ENCODE assay signal across 8 cellular contexts in the genomic region with DNA sequence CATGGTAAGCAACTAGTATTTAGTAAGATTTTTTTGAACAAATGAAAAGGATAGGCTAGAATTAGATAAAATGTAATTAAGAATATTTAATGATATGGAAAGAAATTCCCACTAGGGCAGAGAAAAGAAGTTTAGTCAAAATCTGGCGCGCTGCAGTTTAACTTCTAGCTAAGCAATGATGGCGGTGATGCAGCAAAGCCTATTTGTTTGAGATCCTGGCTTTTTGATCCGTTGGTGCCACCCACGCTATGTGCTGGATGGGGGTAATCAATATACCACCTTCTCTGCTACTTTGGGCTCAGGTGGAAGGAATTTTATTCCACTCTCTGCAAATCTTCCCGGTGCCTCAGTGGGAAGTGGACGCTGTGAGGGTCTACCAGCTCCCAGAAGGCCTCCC. TPM values are rescaled to one million over a fixed set of nuclear protein-coding genes. Genes with fewer than 3 reads are reported as not detected.
DNase-seq lines count a peak whose midpoint lies in the region; ATAC-seq and TF ChIP-seq lines count a peak whose summit lies in the region.

No MANE protein-coding gene starts in this region.

- POLR2A ChIA-PET in AG04450 (lab: Yijun Ruan, JAX), result no interaction called here
- POLR2A ChIA-PET in naive thymus-derived CD8-positive, alpha-beta T cell (lab: Charles Lee), result no interaction called here

- peaks cover 2 to 16% (median 7%) of the 10 kb centered on the region in 4 donors for H3K4me1 Mint-ChIP-seq in naive thymus-derived CD8-positive, alpha-beta T cell

- ATAC-seq in naive thymus-derived CD8-positive, alpha-beta T cell, result no peak
- no peak for ATAC-seq in HG03108 (IDR thresholded peaks at IDR 0.05; ENCODE audit: unreplicated experiment)

- TF ChIP-seq CTCF in AG04450 (IDR thresholded peaks at IDR 0.05; ENCODE audit: low read depth, low read length) (no peak), HL-60 (IDR thresholded peaks at IDR 0.05; ENCODE audit: insufficient read depth, low read length) (no peak)

- CTCF ChIA-PET in AG04450 (lab: Charles Lee), result interaction anchor here (0.7 to 0.8 kb wide), 2 partner anchors 52 to 1965 kb away, joined by 3 read pairs; no protein-coding TSS in a partner anchor

- H3K27me3 Mint-ChIP-seq in naive thymus-derived CD8-positive, alpha-beta T cell, result peaks cover 30 to 68% (median 36%) of the 10 kb centered on the region in 5 donors

- DNase-seq in AG04450 (ENCODE audit: low read depth, low spot score) (no peak), HL-60 (ENCODE audit: low read depth in 1 of 2, low spot score in 1 of 2) (no peak), AML-193 (lab: John Stamatoyannopoulos, UW) (no peak), cerebellar nuclear complex (lab: John Stamatoyannopoulos, UW) (no peak), SIG-M5 (lab: John Stamatoyannopoulos, UW) (no peak)
- DNase-seq in naive thymus-derived CD8-positive, alpha-beta T cell, result no peak

- H3K4me3 Mint-ChIP-seq in naive thymus-derived CD8-positive, alpha-beta T cell, result peak overlapping the region in 8 of 10 donors; percentile 1 to 79 (median 28)

- H3K27ac Mint-ChIP-seq in naive thymus-derived CD8-positive, alpha-beta T cell, result no peak overlapping the region

- peaks cover 0 to 7% (median 2%) of the 10 kb centered on the region in 9 donors for H3K9me3 Mint-ChIP-seq in naive thymus-derived CD8-positive, alpha-beta T cell

- H3K9me3 ChIP-seq in AG04450 (ENCODE audit: control insufficient read depth, insufficient read depth, low read length), result no peaks in the 10 kb centered on the region; the same call in 1 of the 2 replicates

- H3K27ac ChIP-seq in AG04450 (ENCODE audit: low read depth, low read length) (no peak overlapping the region), HL-60 (replicated peaks) (no peak overlapping the region), cingulate gyrus (ENCODE audit: low read depth, low read length) (peak overlapping the region; percentile 88)

- no peaks in the 10 kb centered on the region for H3K27me3 ChIP-seq in AG04450 (ENCODE audit: control insufficient read depth, insufficient read depth, low read length)
- H3K27me3 ChIP-seq in HL-60 (ENCODE audit: insufficient read depth, poor library complexity, severe bottlenecking), result peaks cover 19% of the 10 kb centered on the region

- peaks cover 0 to 17% (median 2%) of the 10 kb centered on the region in 3 donors for H3K36me3 Mint-ChIP-seq in naive thymus-derived CD8-positive, alpha-beta T cell

- H3K4me3 ChIP-seq in AG04450 (ENCODE audit: low read depth, low read length) (peak overlapping the region; percentile 88), HL-60 (replicated peaks; ENCODE audit: insufficient read depth, low read length) (peak overlapping the region; percentile 41)

RNA-seq across cellular contexts. Expression of a gene that starts 0.4 kb away (rescaled TPM):
- 23.5 and 34.2 TPM in 2 replicates for polyA plus RNA-seq in AG04450 (2011; rRNA removed)
- polyA minus RNA-seq in AG04450 (2011; rRNA and poly(A)+ RNA removed), result 39.4 and 65.9 TPM in 2 replicates
- under 1 TPM in 1 of 2 experiments, not detected in 1; 0.14 TPM for total RNA-seq in naive thymus-derived CD8-positive, alpha-beta T cell
- polyA plus RNA-seq in naive thymus-derived CD8-positive, alpha-beta T cell, result under 1 TPM in 2 of 3 donors, not detected in 1; 0.16 to 0.80 TPM

Comparison
In these comparisons a context has a peak if more than half of its experiments do, and no peak if none do; other contexts are left out.
1. RNA of a gene that starts 0.4 kb away (polyA plus RNA-seq): 23.5 to 34.2 TPM in AG04450; 0.16 to 0.80 TPM in naive thymus-derived CD8-positive, alpha-beta T cell; every median in the first group is over 10 times any median in the second.